Comparison of ENCODE assay signal across 8 cellular contexts in genomic region chr11:34492806-34493414, GRCh38. TPM values are rescaled to one million over a fixed set of nuclear protein-coding genes. Genes with fewer than 3 reads are reported as not detected.
DNase-seq lines count a peak whose midpoint lies in the region; ATAC-seq and TF ChIP-seq lines count a peak whose summit lies in the region.

No MANE protein-coding gene starts in this region.

- peaks cover 8% of the 10 kb centered on the region for H3K4me1 ChIP-seq in PC-9 (replicated peaks; ENCODE audit: insufficient read depth)

- H3K27ac Mint-ChIP-seq in activated T-helper 1 cell treated with anti-CD3 and anti-CD28 coated beads, Interleukin-12 subunit alpha, Interleukin-12 subunit beta, Interleukin-2, Interleukin-4 antibody, amounts not matched to agents 30 ng/mL and 10 ng/mL and 1 ng/mL, durations not matched to agents 14 hours and 24 hours and 36 hours, result no peak overlapping the region

- H3K27ac ChIP-seq in PC-9, result no peak overlapping the region

- no peaks in the 10 kb centered on the region for H3K27me3 ChIP-seq in PC-9 (ENCODE audit: insufficient read depth, low read depth)

- peaks cover 3% of the 10 kb centered on the region for H3K27me3 Mint-ChIP-seq in activated T-helper 1 cell treated with anti-CD3 and anti-CD28 coated beads, Interleukin-12 subunit alpha, Interleukin-12 subunit beta, Interleukin-2, Interleukin-4 antibody, amounts not matched to agents 30 ng/mL and 10 ng/mL and 1 ng/mL, durations not matched to agents 14 hours and 24 hours and 36 hours (ENCODE audit: insufficient read depth)

- H3K9me3 ChIP-seq in PC-9 (ENCODE audit: insufficient read depth, low read depth), result no peaks in the 10 kb centered on the region

- intact Hi-C loops in PC-9 (cut with micrococcal nuclease; ENCODE audit: unreplicated experiment), result loop anchor here (1.0 to 10.0 kb wide), 4 partner anchors 127 to 658 kb away; partner anchors contain the start of gene ABTB2
- intact Hi-C loops in activated T-helper 1 cell treated with anti-CD3 and anti-CD28 coated beads, Interleukin-12 subunit alpha, Interleukin-12 subunit beta, Interleukin-2, Interleukin-4 antibody, amounts not matched to agents 30 ng/mL and 10 ng/mL and 1 ng/mL, durations not matched to agents 14 hours and 24 hours and 36 hours (cut with micrococcal nuclease), result loop anchor here (1.0 to 2.0 kb wide), 4 partner anchors 318 to 685 kb away; no protein-coding TSS in a partner anchor

- no peak overlapping the region for H3K4me3 Mint-ChIP-seq in activated T-helper 1 cell treated with anti-CD3 and anti-CD28 coated beads, Interleukin-12 subunit alpha, Interleukin-12 subunit beta, Interleukin-2, Interleukin-4 antibody, amounts not matched to agents 30 ng/mL and 10 ng/mL and 1 ng/mL, durations not matched to agents 14 hours and 24 hours and 36 hours

- POLR2A ChIA-PET in PC-9 (lab: Charles Lee; ENCODE audit: unreplicated experiment), result no interaction called here

- no peaks in the 10 kb centered on the region; the same call in 1 of the 2 replicates for H3F3A ChIP-seq in PC-9 (ENCODE audit: insufficient read depth, low read depth)

- no TSS peak for BruUV-seq in PC-9 (replicated peaks; lab: Mats Ljungman, UMichigan)

- no peaks in the 10 kb centered on the region for H3K79me2 ChIP-seq in PC-9 (ENCODE audit: low read depth)

- H2AFZ ChIP-seq in PC-9, result no peak overlapping the region

- peak; percentile 91 for TF ChIP-seq CTCF in PC-9 (conservative IDR thresholded peaks at IDR 0.05)

- no peaks in the 10 kb centered on the region for H3K9me2 ChIP-seq in PC-9 (ENCODE audit: insufficient read depth)

- no peak overlapping the region for H3K4me2 ChIP-seq in PC-9

- no peaks in the 10 kb centered on the region for H3K36me3 ChIP-seq in PC-9 (ENCODE audit: low read depth)

- CTCF ChIA-PET in PC-9 (lab: Charles Lee), result interaction anchor here (0.6 to 1.3 kb wide), 4 partner anchors 11 to 129 kb away, joined by 3 to 10 read pairs (median 4); no protein-coding TSS in a partner anchor

- H4K20me1 ChIP-seq in PC-9 (ENCODE audit: insufficient read depth), result no peaks in the 10 kb centered on the region

- no peaks in the 10 kb centered on the region for H3K4me1 Mint-ChIP-seq in activated T-helper 1 cell treated with anti-CD3 and anti-CD28 coated beads, Interleukin-12 subunit alpha, Interleukin-12 subunit beta, Interleukin-2, Interleukin-4 antibody, amounts not matched to agents 30 ng/mL and 10 ng/mL and 1 ng/mL, durations not matched to agents 14 hours and 24 hours and 36 hours (ENCODE audit: low read depth)

- no peak overlapping the region for H3K4me3 ChIP-seq in PC-9

- H3K9me3 Mint-ChIP-seq in activated T-helper 1 cell treated with anti-CD3 and anti-CD28 coated beads, Interleukin-12 subunit alpha, Interleukin-12 subunit beta, Interleukin-2, Interleukin-4 antibody, amounts not matched to agents 30 ng/mL and 10 ng/mL and 1 ng/mL, durations not matched to agents 14 hours and 24 hours and 36 hours, result no peaks in the 10 kb centered on the region

- no peaks in the 10 kb centered on the region for H3K36me3 Mint-ChIP-seq in activated T-helper 1 cell treated with anti-CD3 and anti-CD28 coated beads, Interleukin-12 subunit alpha, Interleukin-12 subunit beta, Interleukin-2, Interleukin-4 antibody, amounts not matched to agents 30 ng/mL and 10 ng/mL and 1 ng/mL, durations not matched to agents 14 hours and 24 hours and 36 hours (ENCODE audit: low read depth)

- DNase-seq in EH (ENCODE audit: low read depth) (peak; percentile 65), Kasumi-1 (lab: John Stamatoyannopoulos, UW) (peak; percentile 64 to 75), PC-9 (peak; percentile 41 to 62), anterior cingulate cortex (lab: John Stamatoyannopoulos, UW) (peak in 34 of 58 donors; percentile 2 to 72 (median 14)), hippocampal formation (lab: John Stamatoyannopoulos, UW) (peak; percentile 43 to 74)
- peak in 2 of 3 donors; percentile 17 to 36 for DNase-seq in stimulated activated CD4-positive, alpha-beta T cell treated with anti-CD3 and anti-CD28 coated beads, Interleukin-12 subunit alpha, Interleukin-12 subunit beta, amount 100 ng/mL, for 48 hours (ENCODE audit: low read depth in 2 of 3, low spot score in 1 of 3)
- DNase-seq in activated T-helper 1 cell treated with anti-CD3 and anti-CD28 coated beads, Interleukin-12 subunit alpha, Interleukin-12 subunit beta, Interleukin-2, Interleukin-4 antibody, amounts not matched to agents 30 ng/mL and 10 ng/mL and 1 ng/mL, durations not matched to agents 14 hours and 24 hours and 36 hours (ENCODE audit: low spot score), result no peak

- ATAC-seq in HG03432 (IDR thresholded peaks at IDR 0.05; ENCODE audit: unreplicated experiment), result no peak

RNA-seq across cellular contexts. Expression of gene ELF5, which starts 20.7 kb away (rescaled TPM):
- 0.38 and 0.61 TPM in 2 replicates for total RNA-seq in PC-9 (2021)
- not detected in 2 replicates for total RNA-seq in activated T-helper 1 cell treated with anti-CD3 and anti-CD28 coated beads, Interleukin-12 subunit alpha, Interleukin-12 subunit beta, Interleukin-2, Interleukin-4 antibody, amounts not matched to agents 30 ng/mL and 10 ng/mL and 1 ng/mL, durations not matched to agents 14 hours and 24 hours and 36 hours

RNA-seq across cellular contexts. Expression of gene CAT, which starts 54.2 kb away (rescaled TPM):
- total RNA-seq in PC-9 (2021), result 54.4 and 63.4 TPM in 2 replicates
- total RNA-seq in activated T-helper 1 cell treated with anti-CD3 and anti-CD28 coated beads, Interleukin-12 subunit alpha, Interleukin-12 subunit beta, Interleukin-2, Interleukin-4 antibody, amounts not matched to agents 30 ng/mL and 10 ng/mL and 1 ng/mL, durations not matched to agents 14 hours and 24 hours and 36 hours, result 19.1 and 19.9 TPM in 2 replicates
